In genomic region chr9:33721674-33722358, GRCh38 we compare ENCODE assay signal across 1 cellular context.
TF ChIP-seq lines count a peak whose summit lies in the region.

No MANE protein-coding gene starts in this region.

TF ChIP-seq in K562, 482 proteins besides CTCF, POLR2A, EP300 and RAD21 (continued from another document):
- TF ChIP-seq MAZ (CRISPR knock-in tag; conservative IDR thresholded peaks at IDR 0.05 in 1 of 2, IDR thresholded peaks at IDR 0.05 in 1 of 2) = peak; percentile 60 to 68; a peak in 3 of 4 replicates
- peak in 1 of 3 experiments; percentile 59 for TF ChIP-seq YY1 (IDR thresholded peaks at IDR 0.05; ENCODE audit: borderline replicate concordance in 1 of 3, control insufficient read depth in 1 of 3, extremely low read depth in 1 of 3, insufficient read depth in 3 of 3, insufficient read length in 1 of 3, insufficient replicate concordance in 2 of 3, low read depth in 1 of 3, low read length in 2 of 3)
- TF ChIP-seq MAX (CRISPR knock-in tag; IDR thresholded peaks at IDR 0.05) = peak; percentile 89
- no peak for TF ChIP-seq ARID1B (IDR thresholded peaks at IDR 0.05)
- peak; percentile 73; the same call in 1 of the 2 replicates for TF ChIP-seq KLF13 (tag; IDR thresholded peaks at IDR 0.05; ENCODE audit: borderline replicate concordance, low read depth)
- no peak for TF ChIP-seq TAF1 (IDR thresholded peaks at IDR 0.05; ENCODE audit: control insufficient read depth, extremely low read depth, insufficient read depth, low read length, severe bottlenecking)
- TF ChIP-seq MTA2 (IDR thresholded peaks at IDR 0.05; ENCODE audit: low read depth) = no peak
- TF ChIP-seq NR1H2 (CRISPR knock-in tag; IDR thresholded peaks at IDR 0.05) = no peak
- peak; percentile 91 for TF ChIP-seq RB1 (IDR thresholded peaks at IDR 0.05; ENCODE audit: low read depth)
- TF ChIP-seq NEUROD1 (IDR thresholded peaks at IDR 0.05; ENCODE audit: borderline replicate concordance, low read depth, low read length, partially characterized antibody) = no peak
- TF ChIP-seq POU5F1 (IDR thresholded peaks at IDR 0.05; ENCODE audit: borderline replicate concordance, low read depth, low read length, partially characterized antibody) = no peak
- TF ChIP-seq NONO (IDR thresholded peaks at IDR 0.05; ENCODE audit: low read depth in 2 of 2, low read length in 1 of 2) = 0 out of 4 replicates have a peak, but pooled peaks of 1 of the 2 experiments have one; percentile 57
- no peak for TF ChIP-seq POLR2AphosphoS2 (IDR thresholded peaks at IDR 0.05; ENCODE audit: low read length)
- TF ChIP-seq ADNP (tag; IDR thresholded peaks at IDR 0.05) = no peak
- TF ChIP-seq CTBP1 (IDR thresholded peaks at IDR 0.05; ENCODE audit: borderline replicate concordance) = peak; percentile 71
- peak; percentile 98 for TF ChIP-seq ARID2 (IDR thresholded peaks at IDR 0.05)
- TF ChIP-seq CREB3 (tag; conservative IDR thresholded peaks at IDR 0.05; ENCODE audit: low read depth) = no peak
- no peak for TF ChIP-seq ZMIZ1 (IDR thresholded peaks at IDR 0.05; ENCODE audit: low read depth in 2 of 2, low read length in 2 of 2)
- 0 out of 4 replicates have a peak, but pooled peaks of 1 of the 2 experiments have one; percentile 37 for TF ChIP-seq SRF (CRISPR knock-in tag; IDR thresholded peaks at IDR 0.05)
- no peak for TF ChIP-seq PPARD (CRISPR knock-in tag; IDR thresholded peaks at IDR 0.05)
- 0 out of 2 replicates have a peak, but pooled peaks have one; percentile 35 for TF ChIP-seq MYNN (IDR thresholded peaks at IDR 0.05)
- no peak for TF ChIP-seq MYNN (CRISPR knock-in tag; IDR thresholded peaks at IDR 0.05)
- peak; percentile 99 for TF ChIP-seq SMC3 (conservative IDR thresholded peaks at IDR 0.05; ENCODE audit: insufficient read depth, low read depth, low read length)
- TF ChIP-seq PTBP1 (IDR thresholded peaks at IDR 0.05; ENCODE audit: low read depth, low read length) = no peak
- peak; percentile 31 for TF ChIP-seq ZFP36 (IDR thresholded peaks at IDR 0.05; ENCODE audit: low read depth, low read length, partially characterized antibody)
- TF ChIP-seq FOXJ2 (tag; IDR thresholded peaks at IDR 0.05) = no peak
- no peak for TF ChIP-seq ZKSCAN3 (CRISPR knock-in tag; IDR thresholded peaks at IDR 0.05)
- peak; percentile 51; the same call in 1 of the 2 replicates for TF ChIP-seq ZNF592 (IDR thresholded peaks at IDR 0.05)
- no peak for TF ChIP-seq HEY1 (CRISPR knock-in tag; IDR thresholded peaks at IDR 0.05; ENCODE audit: borderline replicate concordance)
- TF ChIP-seq MNT (conservative IDR thresholded peaks at IDR 0.05) = peak in 1 of 2 experiments; percentile 54; a peak in 2 of 4 replicates
- no peak for TF ChIP-seq ZNF165 (CRISPR knock-in tag; IDR thresholded peaks at IDR 0.05; ENCODE audit: borderline replicate concordance)
- TF ChIP-seq POLR2G (IDR thresholded peaks at IDR 0.05; ENCODE audit: low read depth, low read length) = no peak
TF ChIP-seq in K562: peak in this region for 35.
